Comparison of ENCODE assay signal across 8 cellular contexts in genomic region chr9:97982719-97983523, GRCh38. TPM values are rescaled to one million over a fixed set of nuclear protein-coding genes. Genes with fewer than 3 reads are reported as not detected.
DNase-seq lines count a peak whose midpoint lies in the region; ATAC-seq, FAIRE-seq and TF ChIP-seq lines count a peak whose summit lies in the region.

Gene ANP32B (plus strand): TSS chr9:97983341. CDS start chr9:97983556, 215 bp downstream.

- H3K4me1 Mint-ChIP-seq in T-helper 17 cell = peaks cover 36% of the 10 kb centered on the region

- H3K4me3 Mint-ChIP-seq in T-helper 17 cell = peak within 1 kb of the TSS; percentile 87

- peak; percentile 97 for DNase-seq in GM13977 (ENCODE audit: low spot score)
- DNase-seq in NCI-H146 (lab: John Stamatoyannopoulos, UW) = peak; percentile 81
- peak; percentile 93 to 94 (median 94) for DNase-seq in T-helper 17 cell
- peak; percentile 47 to 94 (median 84) for DNase-seq in amygdala (lab: John Stamatoyannopoulos, UW)
- DNase-seq in left ventricle myocardium superior = peak; percentile 95
- peak; percentile 56 for DNase-seq in pulmonary artery endothelial cell (ENCODE audit: low read depth, low spot score)
- DNase-seq in urothelium cell line (ENCODE audit: low spot score) = peak; percentile 94

- no peaks in the 10 kb centered on the region for H3K27me3 Mint-ChIP-seq in T-helper 17 cell

- ATAC-seq in HG02798 (IDR thresholded peaks at IDR 0.05; ENCODE audit: poor library complexity, unreplicated experiment) = peak; percentile 66
- peak; percentile 85 for ATAC-seq in T-helper 17 cell
- ATAC-seq in left ventricle myocardium superior = peak; percentile 90

- peak within 1 kb of the TSS; percentile 11 for H3K27ac Mint-ChIP-seq in T-helper 17 cell

- no peaks in the 10 kb centered on the region for H3K36me3 Mint-ChIP-seq in T-helper 17 cell (ENCODE audit: low read depth)

- in situ Hi-C loops in GM13977 (cut with MboI; ENCODE audit: low pct_unique_long_range_greater_than_20kb, low sequenced_read_pairs, unreplicated experiment) = no loop called here

- intact Hi-C loops in left ventricle myocardium superior (cut with micrococcal nuclease) = loop anchor here (10.0 kb wide), 1 partner anchor 52 kb away; no protein-coding TSS in a partner anchor

- peak; percentile 44 for FAIRE-seq in urothelium cell line (lab: Jason Lieb, UNC)

- peak; percentile 93 for TF ChIP-seq CTCF in GM13977 (IDR thresholded peaks at IDR 0.05; ENCODE audit: extremely low read depth, insufficient read depth, missing control alignments)

- H3K9me3 ChIP-seq in T-helper 17 cell (ENCODE audit: control insufficient read depth, low read length, poor library complexity, severe bottlenecking) = no peaks in the 10 kb centered on the region

RNA-seq across cellular contexts. Expression of gene ANP32B, which starts in this region (rescaled TPM):
- total RNA-seq in T-helper 17 cell = 100 to 1,000 TPM; 143 to 158 TPM
- 49.1 TPM for total RNA-seq in left ventricle myocardium superior
- total RNA-seq in pulmonary artery endothelial cell = 8.5 and 13.1 TPM in 2 replicates

Comparison
In these comparisons a context has a peak if more than half of its experiments do, and no peak if none do; other contexts are left out.
1. Peak in every context shown above with its lines: DNase-seq and ATAC-seq.